ENCODE assay signal across 23 cellular contexts in the genomic region with DNA sequence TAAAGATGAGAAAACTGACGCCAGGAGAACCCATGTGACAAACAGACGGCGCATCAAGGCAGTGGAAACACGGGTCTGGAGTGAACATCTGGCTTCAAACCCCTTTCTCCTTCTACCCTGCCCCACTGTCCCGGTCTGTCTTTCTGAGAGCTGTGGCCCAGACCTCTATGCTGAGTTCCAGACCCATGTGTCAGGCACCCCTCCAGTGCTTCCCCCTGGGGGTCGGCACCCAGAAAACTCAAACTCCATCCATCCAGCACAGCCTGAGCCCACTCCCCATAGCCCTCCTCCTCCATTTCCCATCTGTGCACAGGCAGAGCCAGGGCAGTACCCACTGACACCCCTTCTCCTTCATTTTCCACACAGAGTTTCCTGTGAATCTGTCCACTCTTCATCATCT. TPM values are rescaled to one million over a fixed set of nuclear protein-coding genes. Genes with fewer than 3 reads are reported as not detected.
"Had no signal": no experiment of that assay in that cellular context is flagged by ENCODE, and none has a peak within 500 bp of the region (broad histone marks: within the 10 kb centered on the region; RNA-seq: fewer than 3 reads in every experiment).

No MANE protein-coding gene starts in this region.

- H3K27me3 ChIP-seq: MG63, SJSA1 had no signal

- H3K27ac ChIP-seq: HL-60, SJSA1, SK-N-MC had no signal

- H3K9me3 ChIP-seq: MG63, SJSA1 had no signal

- H3K4me1 ChIP-seq: SJSA1 had no signal

- H3K36me3 ChIP-seq: MG63, SJSA1 had no signal

- DNase-seq: Karpas-422, KG1, MG63, NCI-H1092 treated with DMSO at 0.1 percent for 48 hours, NCI-H1436, NCI-H187, NCI-H2029, NCI-H2081 treated with DMSO at 0.1 percent for 48 hours, NCI-H2171, NCI-H226, NCI-H446, NCI-H510A, NCI-H524 treated with DMSO at 0.1 percent for 48 hours, NCI-H69, NCI-H774, Right ventricle myocardium superior, RPMI8226, SIG-M5 had no signal

- FAIRE-seq: RCC 7860 had no signal

- H3K4me3 ChIP-seq: MG63, SJSA1, SK-N-MC had no signal

RNA-seq across cellular contexts. Expression of a gene that starts 2.7 kb away (rescaled TPM):
- total RNA-seq: HT-29, Right ventricle myocardium superior, SJSA1 had no signal
